18 cellular contexts compared by ENCODE assay signal in genomic region chr3:64799606-64800005, GRCh38.
"Had no signal": no experiment of that assay in that cellular context is flagged by ENCODE, and none has a peak within 500 bp of the region (broad histone marks: within the 10 kb centered on the region; RNA-seq: fewer than 3 reads in every experiment).

No MANE protein-coding gene starts in this region.

- H3K9ac ChIP-seq: neural progenitor cell, parathyroid adenoma had no signal

- H3K4me2 ChIP-seq: neural progenitor cell had no signal

- H3K79me2 ChIP-seq: parathyroid adenoma had no signal

- H3K27ac ChIP-seq: dorsolateral prefrontal cortex, lower lobe of right lung, neural progenitor cell, parathyroid adenoma, right atrium auricular region, stomach, upper lobe of left lung had no signal

- H3K36me3 ChIP-seq: neural progenitor cell, right atrium auricular region, upper lobe of left lung had no signal

- DNase-seq: dorsolateral prefrontal cortex; effector CD4-positive, alpha-beta T cell; hypothalamus; immature natural killer cell; islet precursor cell; kidney glomerular epithelial cell; left ventricle myocardium superior; lower lobe of right lung; naive thymus-derived CD4-positive, alpha-beta T cell; stimulated activated CD4-positive, alpha-beta T cell treated with anti-CD3 and anti-CD28 coated beads, Interleukin-2, amount 100 ng/mL, for 24 hours; stimulated activated CD4-positive, alpha-beta T cell treated with anti-CD3 and anti-CD28 coated beads, Interleukin-4, amount 100 ng/mL, for 24 hours; stimulated activated naive CD4-positive, alpha-beta T cell treated with Interleukin-2 at 50 U/mL for 16 hours; stomach; tibial artery; upper lobe of left lung had no signal

- H3K9me3 ChIP-seq: lower lobe of right lung, right atrium auricular region, stomach, tibial artery, upper lobe of left lung had no signal

- H3K4me1 ChIP-seq: lower lobe of right lung, parathyroid adenoma, right atrium auricular region, upper lobe of left lung had no signal

- H3K4me3 ChIP-seq: dorsolateral prefrontal cortex, lower lobe of right lung, neural progenitor cell, right atrium auricular region, stomach, tibial artery, upper lobe of left lung had no signal

- H3K27me3 ChIP-seq: dorsolateral prefrontal cortex, neural progenitor cell, right atrium auricular region, stomach, tibial artery, upper lobe of left lung had no signal
